ENCODE assay signal across 1 cellular context in genomic region chr3:129001817-129002572, GRCh38.
TF ChIP-seq lines count a peak whose summit lies in the region.

No MANE protein-coding gene starts in this region.

TF ChIP-seq in K562, 482 proteins besides CTCF, POLR2A, EP300 and RAD21 (continued from another document):
- TF ChIP-seq, protein P1, sequence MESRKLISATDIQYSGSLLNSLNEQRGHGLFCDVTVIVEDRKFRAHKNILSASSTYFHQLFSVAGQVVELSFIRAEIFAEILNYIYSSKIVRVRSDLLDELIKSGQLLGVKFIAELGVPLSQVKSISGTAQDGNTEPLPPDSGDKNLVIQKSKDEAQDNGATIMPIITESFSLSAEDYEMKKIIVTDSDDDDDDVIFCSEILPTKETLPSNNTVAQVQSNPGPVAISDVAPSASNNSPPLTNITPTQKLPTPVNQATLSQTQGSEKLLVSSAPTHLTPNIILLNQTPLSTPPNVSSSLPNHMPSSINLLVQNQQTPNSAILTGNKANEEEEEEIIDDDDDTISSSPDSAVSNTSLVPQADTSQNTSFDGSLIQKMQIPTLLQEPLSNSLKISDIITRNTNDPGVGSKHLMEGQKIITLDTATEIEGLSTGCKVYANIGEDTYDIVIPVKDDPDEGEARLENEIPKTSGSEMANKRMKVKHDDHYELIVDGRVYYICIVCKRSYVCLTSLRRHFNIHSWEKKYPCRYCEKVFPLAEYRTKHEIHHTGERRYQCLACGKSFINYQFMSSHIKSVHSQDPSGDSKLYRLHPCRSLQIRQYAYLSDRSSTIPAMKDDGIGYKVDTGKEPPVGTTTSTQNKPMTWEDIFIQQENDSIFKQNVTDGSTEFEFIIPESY (CRISPR knock-in tag; IDR thresholded peaks at IDR 0.05), result peak; percentile 68; the same call in 1 of the 2 replicates
